In the genomic region with DNA sequence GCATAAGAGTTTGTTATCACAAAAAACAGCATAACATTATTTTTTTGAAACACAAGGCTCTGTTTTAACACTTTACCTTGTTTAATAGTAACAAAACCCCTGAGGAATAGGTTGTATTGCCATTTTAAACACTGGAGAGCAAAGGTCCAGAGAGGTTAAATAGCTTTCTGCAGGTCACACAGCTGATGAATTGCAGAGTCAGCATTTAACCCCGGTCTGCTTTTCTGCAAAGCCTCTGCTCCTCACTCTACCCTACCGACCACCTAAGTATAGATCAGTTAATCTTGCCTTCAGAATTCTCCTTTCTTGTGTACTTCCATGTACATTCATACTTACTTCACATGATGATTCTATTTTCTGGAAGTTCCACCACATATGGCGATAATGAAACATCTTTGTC, we compare ENCODE assay signal across 2 cellular contexts.
A peak's percentile ranks its signal among the peaks of the same experiment; 100 is the strongest.
TF ChIP-seq lines count a peak whose summit lies in the region.

No MANE protein-coding gene starts in this region.

TF ChIP-seq in HepG2, 621 proteins besides CTCF, POLR2A, EP300 and RAD21:
- TF ChIP-seq ARHGAP35 (CRISPR knock-in tag; IDR thresholded peaks at IDR 0.05; ENCODE audit: borderline replicate concordance): no peak
- TF ChIP-seq MBD4 (IDR thresholded peaks at IDR 0.05; ENCODE audit: borderline replicate concordance, low read length): no peak
- no peak for TF ChIP-seq WIZ (CRISPR knock-in tag; IDR thresholded peaks at IDR 0.05)
- TF ChIP-seq FOXC1 (CRISPR knock-in tag; IDR thresholded peaks at IDR 0.05; ENCODE audit: borderline replicate concordance): no peak
- TF ChIP-seq MAFK (conservative IDR thresholded peaks at IDR 0.05 in 1 of 2, IDR thresholded peaks at IDR 0.05 in 1 of 2; ENCODE audit: low read length in 2 of 2): peak; percentile 91 to 98
- TF ChIP-seq PRPF4 (IDR thresholded peaks at IDR 0.05; ENCODE audit: low read depth, low read length, poor library complexity, severe bottlenecking): no peak
- no peak for TF ChIP-seq ZFP62 (CRISPR knock-in tag; IDR thresholded peaks at IDR 0.05)
- TF ChIP-seq ZNF343 (CRISPR knock-in tag; IDR thresholded peaks at IDR 0.05): no peak
- TF ChIP-seq LCORL (IDR thresholded peaks at IDR 0.05): no peak
- TF ChIP-seq LCORL (CRISPR knock-in tag; IDR thresholded peaks at IDR 0.05): no peak
- TF ChIP-seq, protein P1, sequence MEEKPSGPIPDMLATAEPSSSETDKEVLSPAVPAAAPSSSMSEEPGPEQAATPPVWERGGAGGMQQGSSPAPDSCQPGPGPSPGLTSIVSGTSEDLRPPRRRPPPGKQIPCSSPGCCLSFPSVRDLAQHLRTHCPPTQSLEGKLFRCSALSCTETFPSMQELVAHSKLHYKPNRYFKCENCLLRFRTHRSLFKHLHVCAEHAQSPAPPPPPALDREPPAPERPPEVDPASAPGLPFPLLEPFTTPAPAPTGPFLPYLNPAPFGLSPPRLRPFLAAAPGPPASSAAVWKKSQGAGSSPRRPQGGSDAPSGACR (CRISPR knock-in tag; IDR thresholded peaks at IDR 0.05): no peak
- TF ChIP-seq CCDC6 (CRISPR knock-in tag; IDR thresholded peaks at IDR 0.05): no peak
- peak; percentile 95 for TF ChIP-seq MAFF (IDR thresholded peaks at IDR 0.05; ENCODE audit: low read depth, low read length)

TF ChIP-seq in H1, 55 proteins besides CTCF, POLR2A, EP300 and RAD21:
- TF ChIP-seq MAFK (IDR thresholded peaks at IDR 0.05; ENCODE audit: low read depth, low read length): peak; percentile 93
- TF ChIP-seq SIRT6 (IDR thresholded peaks at IDR 0.05; ENCODE audit: low read length): no peak
- no peak for TF ChIP-seq SUZ12 (IDR thresholded peaks at IDR 0.05; ENCODE audit: low read length)
- no peak for TF ChIP-seq ZNF274 (IDR thresholded peaks at IDR 0.05; ENCODE audit: borderline replicate concordance, extremely low read depth, low read length)
- no peak for TF ChIP-seq SP1 (IDR thresholded peaks at IDR 0.05; ENCODE audit: low read depth, low read length)
